Comparison of ENCODE assay signal across 16 cellular contexts in the genomic region with DNA sequence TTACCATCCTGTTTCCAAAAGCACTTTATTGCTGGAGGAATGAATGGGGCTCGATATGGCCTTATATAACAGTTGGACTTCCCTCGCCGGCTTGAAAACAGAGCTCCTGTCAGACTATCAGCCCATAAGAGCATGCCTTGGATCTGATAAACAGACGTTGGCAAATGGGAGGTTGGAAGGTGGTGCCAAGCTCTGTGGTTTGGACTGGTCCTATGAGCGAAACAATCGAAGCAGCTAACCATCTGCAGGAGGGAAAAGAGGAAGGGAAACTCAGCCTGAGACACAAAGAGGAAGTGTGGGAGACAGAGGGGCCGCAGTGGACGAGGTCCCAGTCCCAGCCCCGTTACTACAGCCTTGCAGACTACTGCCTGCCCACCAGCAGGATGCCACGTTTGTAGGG.
A peak's percentile ranks its signal among the peaks of the same experiment; 100 is the strongest.
DNase-seq lines count a peak whose midpoint lies in the region; ATAC-seq and TF ChIP-seq lines count a peak whose summit lies in the region.
"Had no signal": no experiment of that assay in that cellular context is flagged by ENCODE, and none has a peak within 500 bp of the region (broad histone marks: within the 10 kb centered on the region; RNA-seq: fewer than 3 reads in every experiment).

No MANE protein-coding gene starts in this region.

- WGBS in testis, 2 donors = 69 to 81% methylated on average over 10 of the region's 10 CpGs

- POLR2A ChIA-PET in OCI-LY7 (lab: Charles Lee) = interaction anchor here (0.8 kb wide), 2 partner anchors 32 to 123 kb away, joined by 4 to 5 read pairs; no protein-coding TSS in a partner anchor

- ATAC-seq in GM23338 = no peak
- peak; percentile 51 to 65 for ATAC-seq in lower lobe of right lung
- ATAC-seq in HG02798 (IDR thresholded peaks at IDR 0.05; ENCODE audit: poor library complexity, unreplicated experiment) = no peak
- ATAC-seq in GM18519 (IDR thresholded peaks at IDR 0.05; ENCODE audit: low FRiP score, unreplicated experiment) = no peak
- ATAC-seq: HCT116 had no signal

- peaks cover 5% of the 10 kb centered on the region; the same call in 1 of the 3 replicates for H3K4me1 Mint-ChIP-seq in GM23338

- no peak overlapping the region for H3K27ac Mint-ChIP-seq in GM23338
- H3K27ac Mint-ChIP-seq: stimulated activated naive CD8-positive, alpha-beta T cell treated with anti-CD3 and anti-CD28 coated beads, Interleukin-15, Interleukin-2, amounts not matched to agents 100 ng/mL and 50 ng/mL, for 24 hours had no signal

- H3K36me3 ChIP-seq in GM23338 (ENCODE audit: insufficient read depth) = no peaks in the 10 kb centered on the region
- H3K36me3 ChIP-seq in OCI-LY7 (ENCODE audit: insufficient read depth, low read length) = no peaks in the 10 kb centered on the region
- no peaks in the 10 kb centered on the region for H3K36me3 ChIP-seq in lower lobe of right lung
- H3K36me3 ChIP-seq in testis (ENCODE audit: low read depth, missing control alignments) = no peaks in the 10 kb centered on the region
- H3K36me3 ChIP-seq: esophagus squamous epithelium, WERI-Rb-1 had no signal

- CTCF ChIA-PET in OCI-LY7 (lab: Charles Lee; ENCODE audit: unreplicated experiment) = no interaction called here

- no peaks in the 10 kb centered on the region for H3K27me3 ChIP-seq in GM23338 (ENCODE audit: insufficient read depth)
- H3K27me3 ChIP-seq in lower lobe of right lung (ENCODE audit: low read depth) = no peaks in the 10 kb centered on the region
- no peaks in the 10 kb centered on the region for H3K27me3 ChIP-seq in testis
- H3K27me3 ChIP-seq: esophagus squamous epithelium had no signal

- H3F3A ChIP-seq in GM23338 (replicated peaks; ENCODE audit: low read depth) = no peaks in the 10 kb centered on the region

- 0 out of 2 replicates have a peak overlapping the region, but pooled peaks have one; percentile 43 for H2AFZ ChIP-seq in GM23338
- peak overlapping the region; percentile 57; the same call in 1 of the 2 replicates for H2AFZ ChIP-seq in OCI-LY7 (ENCODE audit: low read length)
- H2AFZ ChIP-seq: PC-9 had no signal

- H3K9me2 ChIP-seq in GM23338 (ENCODE audit: insufficient read depth) (no peaks in the 10 kb centered on the region), OCI-LY7 (ENCODE audit: insufficient read depth, low read length) (no peaks in the 10 kb centered on the region)

- H3K4me1 ChIP-seq in GM23338 (ENCODE audit: insufficient read depth) (no peaks in the 10 kb centered on the region), OCI-LY7 (ENCODE audit: insufficient read depth, low read length, poor library complexity, severe bottlenecking) (peaks cover 32% of the 10 kb centered on the region), lower lobe of right lung (no peaks in the 10 kb centered on the region), testis (no peaks in the 10 kb centered on the region)
- H3K4me1 ChIP-seq: Caco-2 had no signal

- DNase-seq in GM12864 (ENCODE audit: low read depth) = peak; percentile 22
- no peak for DNase-seq in GM23338 (ENCODE audit: low spot score)
- peak; percentile 91 for DNase-seq in OCI-LY7 (ENCODE audit: low spot score)
- DNase-seq in lower lobe of right lung = no peak
- no peak for DNase-seq in NCI-H2029 treated with DMSO at 0.1 percent for 48 hours (lab: John Stamatoyannopoulos, UW)
- no peak for DNase-seq in testis
- DNase-seq: Caco-2; esophagus squamous epithelium; NCI-H1436 treated with DMSO at 0.1 percent for 48 hours; PC-9; stimulated activated CD4-positive, alpha-beta T cell treated with anti-CD3 and anti-CD28 coated beads, Interleukin-15, amount 100 ng/mL, for 24 hours; WERI-Rb-1 had no signal

- H3K9me3 Mint-ChIP-seq in GM23338 = no peaks in the 10 kb centered on the region
- H3K9me3 Mint-ChIP-seq: stimulated activated naive CD8-positive, alpha-beta T cell treated with anti-CD3 and anti-CD28 coated beads, Interleukin-15, Interleukin-2, amounts not matched to agents 100 ng/mL and 50 ng/mL, for 24 hours had no signal

- no peak overlapping the region for H3K4me3 Mint-ChIP-seq in GM23338
- H3K4me3 Mint-ChIP-seq: stimulated activated naive CD8-positive, alpha-beta T cell treated with anti-CD3 and anti-CD28 coated beads, Interleukin-15, Interleukin-2, amounts not matched to agents 100 ng/mL and 50 ng/mL, for 24 hours had no signal

- no peaks in the 10 kb centered on the region for H3K36me3 Mint-ChIP-seq in GM23338 (ENCODE audit: low read depth)

- H3K4me3 ChIP-seq in GM12864 (ENCODE audit: low read depth, low read length) (no peak overlapping the region), GM23338 (no peak overlapping the region), OCI-LY7 (ENCODE audit: low read depth, low read length, poor library complexity, severe bottlenecking) (peak overlapping the region; percentile 4), lower lobe of right lung (no peak overlapping the region), testis (no peak overlapping the region)
- H3K4me3 ChIP-seq: esophagus squamous epithelium, PC-9 had no signal

- H3K4me2 ChIP-seq in GM23338 (no peak overlapping the region), OCI-LY7 (ENCODE audit: low read length) (peak overlapping the region; percentile 55)
- H3K4me2 ChIP-seq: PC-9 had no signal

- no peaks in the 10 kb centered on the region for H3K27me3 Mint-ChIP-seq in GM23338 (ENCODE audit: insufficient read depth, low read depth, poor library complexity)
- H3K27me3 Mint-ChIP-seq: stimulated activated naive CD8-positive, alpha-beta T cell treated with anti-CD3 and anti-CD28 coated beads, Interleukin-15, Interleukin-2, amounts not matched to agents 100 ng/mL and 50 ng/mL, for 24 hours had no signal

- no peak overlapping the region for H3K27ac ChIP-seq in GM23338 (ENCODE audit: low read depth)
- peak overlapping the region; percentile 60 for H3K27ac ChIP-seq in OCI-LY7 (ENCODE audit: low read depth, low read length, poor library complexity, severe bottlenecking)
- H3K27ac ChIP-seq in lower lobe of right lung = no peak overlapping the region
- no peak overlapping the region for H3K27ac ChIP-seq in testis
- H3K27ac ChIP-seq: esophagus squamous epithelium, PC-9, WERI-Rb-1 had no signal

- intact Hi-C loops in OCI-LY7 (cut with micrococcal nuclease; ENCODE audit: unreplicated experiment) = no loop called here
- intact Hi-C loops in lower lobe of right lung (cut with DNase I) = no loop called here
- intact Hi-C loops in testis (cut with DNase I; ENCODE audit: low total_unique reads) = no loop called here

- H4K20me1 ChIP-seq in GM23338 (replicated peaks; ENCODE audit: insufficient read depth) = no peaks in the 10 kb centered on the region
- H4K20me1 ChIP-seq in OCI-LY7 (ENCODE audit: insufficient read depth, low read length) = no peaks in the 10 kb centered on the region

- TF ChIP-seq POLR2A in testis (IDR thresholded peaks at IDR 0.05) = no peak

- BruUV-seq in OCI-LY7 (replicated peaks; lab: Mats Ljungman, UMichigan) = no TSS peak

- no peaks in the 10 kb centered on the region for H3K9me3 ChIP-seq in OCI-LY7 (ENCODE audit: low read length)
- no peaks in the 10 kb centered on the region for H3K9me3 ChIP-seq in lower lobe of right lung
- H3K9me3 ChIP-seq in testis = no peaks in the 10 kb centered on the region
- H3K9me3 ChIP-seq: esophagus squamous epithelium had no signal

- no peaks in the 10 kb centered on the region for H3K79me2 ChIP-seq in GM23338 (replicated peaks; ENCODE audit: insufficient read depth)
- no peaks in the 10 kb centered on the region for H3K79me2 ChIP-seq in OCI-LY7 (ENCODE audit: insufficient read depth, low read depth, low read length)

- TF ChIP-seq CTCF in GM12864 (IDR thresholded peaks at IDR 0.05; ENCODE audit: low read depth, low read length, missing control alignments) = no peak
- TF ChIP-seq CTCF in GM23338 (conservative IDR thresholded peaks at IDR 0.05; ENCODE audit: low read depth in 2 of 2) = no peak
- no peak for TF ChIP-seq CTCF in OCI-LY7 (conservative IDR thresholded peaks at IDR 0.05; ENCODE audit: low read length)
- TF ChIP-seq CTCF in lower lobe of right lung (IDR thresholded peaks at IDR 0.05) = no peak
- TF ChIP-seq CTCF in testis (IDR thresholded peaks at IDR 0.05) = no peak

TF ChIP-seq in GM23338, 12 proteins besides CTCF, POLR2A, EP300 and RAD21 (continues in another document):
- TF ChIP-seq ZNF331 (CRISPR knock-in tag; IDR thresholded peaks at IDR 0.05; ENCODE audit: low read depth) = no peak

Comparison
In these comparisons a context has a peak if more than half of its experiments do, and no peak if none do; other contexts are left out.
1. DNase-seq: peak in GM12864 (single experiment) and OCI-LY7 (single experiment); none in GM23338 (single experiment), lower lobe of right lung (single experiment), NCI-H2029 treated with DMSO at 0.1 percent for 48 hours (single experiment) and testis (single experiment).
2. ATAC-seq: peak in lower lobe of right lung (2 of 2); none in GM23338 (single experiment), HG02798 (single experiment) and GM18519 (single experiment).